ENCODE assay signal across 12 cellular contexts in the genomic region with DNA sequence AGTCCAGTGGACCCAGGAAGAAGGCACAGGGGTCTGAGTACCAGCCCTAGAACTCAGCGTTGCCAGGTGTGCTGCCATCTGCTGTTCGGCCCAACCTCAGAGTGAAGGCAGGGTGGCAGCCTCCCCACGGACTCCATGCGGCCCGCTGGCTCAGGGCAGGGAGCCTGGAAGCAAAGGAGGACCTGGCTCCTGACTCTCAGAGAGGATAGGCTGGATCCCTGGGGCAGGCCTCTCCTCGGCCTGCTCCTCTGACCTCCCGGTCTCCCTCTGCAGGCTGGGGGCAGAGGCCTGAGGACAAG. TPM values are rescaled to one million over a fixed set of nuclear protein-coding genes. Genes with fewer than 3 reads are reported as not detected.
DNase-seq lines count a peak whose midpoint lies in the region; ATAC-seq and TF ChIP-seq lines count a peak whose summit lies in the region.
"Had no signal": no experiment of that assay in that cellular context is flagged by ENCODE, and none has a peak within 500 bp of the region (broad histone marks: within the 10 kb centered on the region; RNA-seq: fewer than 3 reads in every experiment).

No MANE protein-coding gene starts in this region.

- WGBS in heart left ventricle, 4 donors: 53 to 80% (median 67%) methylated on average over 5 to 7 of the region's 7 CpGs

- peak in 3 of 4 donors; percentile 14 to 59 (median 38) for ATAC-seq in heart left ventricle

- no peaks in the 10 kb centered on the region for H3K9me3 ChIP-seq in heart left ventricle

- H3K4me1 ChIP-seq in heart left ventricle: peaks cover 0 to 4% (median 0%) of the 10 kb centered on the region in 12 donors

- in situ Hi-C loops in ACHN (cut with HindIII; ENCODE audit: low pct_ligation_motif_present, low pct_unique_long_range_greater_than_20kb, low sequenced_read_pairs) (no loop called here), SK-MEL-5 (cut with HindIII; ENCODE audit: low pct_unique_long_range_greater_than_20kb, low sequenced_read_pairs) (no loop called here)

- DNase-seq in ACHN (peak; percentile 22), GM12864 (ENCODE audit: low read depth) (no peak), SK-MEL-5 (ENCODE audit: low read depth, low spot score) (peak; percentile 19), heart left ventricle (no peak), erythroblast (lab: John Stamatoyannopoulos, UW) (no peak), T-helper 9 cell (no peak), SIG-M5 treated with dmso at 0.1 percent for 504 hours (lab: John Stamatoyannopoulos, UW; ENCODE audit: unreplicated experiment) (no peak)
- DNase-seq in stimulated activated CD4-positive, alpha-beta T cell treated with anti-CD3 and anti-CD28 coated beads, Interleukin-2, amount 100 ng/mL, for 24 hours: no peak
- DNase-seq: activated CD4-positive, alpha-beta T cell treated with anti-CD3 and anti-CD28 coated beads, Interleukin-2, amount 10 ng/mL, durations not matched to agents 7 days and 5 days; H9; NCI-H510A; stimulated activated CD4-positive, alpha-beta T cell treated with anti-CD3 and anti-CD28 coated beads, Interleukin-4, amount 100 ng/mL, for 4 hours had no signal

- no peaks in the 10 kb centered on the region for H3K27me3 ChIP-seq in heart left ventricle

- intact Hi-C loops in heart left ventricle (cut with DNase I): no loop called here

- H3K27ac ChIP-seq in heart left ventricle: peak overlapping the region in 2 of 12 donors; percentile 9 to 23

- peaks cover 0 to 71% (median 70%) of the 10 kb centered on the region in 9 donors for H3K36me3 ChIP-seq in heart left ventricle

- H3K4me3 ChIP-seq in GM12864 (ENCODE audit: low read depth, low read length) (no peak overlapping the region), heart left ventricle (no peak overlapping the region)

- TF ChIP-seq CTCF in GM12864 (IDR thresholded peaks at IDR 0.05; ENCODE audit: low read depth, low read length, missing control alignments) (peak; percentile 11), heart left ventricle (IDR thresholded peaks at IDR 0.05) (peak in 5 of 12 donors; percentile 17 to 35 (median 24))

- TF ChIP-seq POLR2A in heart left ventricle (IDR thresholded peaks at IDR 0.05): no peak
- no peak for TF ChIP-seq POLR2A in erythroblast (IDR thresholded peaks at IDR 0.05; ENCODE audit: low read length)

RNA-seq across cellular contexts. Expression of a gene that starts 10.1 kb away (rescaled TPM):
- total RNA-seq in SK-MEL-5 (2014; rRNA removed; shearing (Covaris generic)): 42.5 and 45.2 TPM in 2 replicates
- 58.6 and 62.2 TPM in 2 replicates for polyA plus RNA-seq in SK-MEL-5 (2015; cell fraction: cytosol; rRNA removed)
- polyA plus RNA-seq in SK-MEL-5 (2015; cell fraction: nucleus; rRNA removed): 217 and 222 TPM in 2 replicates
- 100 to 1,000 TPM in 3 of 9 donors, 10 to 100 TPM in 6; 70.0 to 122 (median 88.3) TPM for total RNA-seq in heart left ventricle
- polyA plus RNA-seq in heart left ventricle: 10 to 100 TPM; 64.2 to 80.3 TPM

RNA-seq across cellular contexts. Expression of a gene that starts 19.0 kb away (rescaled TPM):
- total RNA-seq in SK-MEL-5 (2014; rRNA removed; shearing (Covaris generic)): 0.66 and 0.90 TPM in 2 replicates
- 0.63 and 0.67 TPM in 2 replicates for polyA plus RNA-seq in SK-MEL-5 (2015; cell fraction: cytosol; rRNA removed)
- polyA plus RNA-seq in SK-MEL-5 (2015; cell fraction: nucleus; rRNA removed): 0.91 and 2.1 TPM in 2 replicates
- 1 to 10 TPM in 3 of 9 donors, under 1 TPM in 6; 0.19 to 2.2 (median 0.40) TPM for total RNA-seq in heart left ventricle
- polyA plus RNA-seq in heart left ventricle: under 1 TPM; 0.14 to 0.42 TPM

RNA-seq across cellular contexts. Expression of a gene that starts 47.6 kb away (rescaled TPM):
- 0.75 and 0.95 TPM in 2 replicates for total RNA-seq in SK-MEL-5 (2014; rRNA removed; shearing (Covaris generic))
- polyA plus RNA-seq in SK-MEL-5 (2015; cell fraction: cytosol; rRNA removed): 0.39 and 0.64 TPM in 2 replicates
- polyA plus RNA-seq in SK-MEL-5 (2015; cell fraction: nucleus; rRNA removed): 0.47 and 1.0 TPM in 2 replicates
- total RNA-seq in heart left ventricle: under 1 TPM; 0.23 to 0.78 (median 0.48) TPM
- under 1 TPM; 0.17 to 0.30 TPM for polyA plus RNA-seq in heart left ventricle

Comparison
In these comparisons a context has a peak if more than half of its experiments do, and no peak if none do; other contexts are left out.
1. DNase-seq: peak in ACHN (single experiment) and SK-MEL-5 (single experiment); none in GM12864 (single experiment), heart left ventricle (0 of 5), erythroblast (0 of 2), T-helper 9 cell (single experiment), stimulated activated CD4-positive, alpha-beta T cell treated with anti-CD3 and anti-CD28 coated beads, Interleukin-2, amount 100 ng/mL, for 24 hours (0 of 2) and SIG-M5 treated with dmso at 0.1 percent for 504 hours (single experiment).